10 cellular contexts compared by ENCODE assay signal in the genomic region with DNA sequence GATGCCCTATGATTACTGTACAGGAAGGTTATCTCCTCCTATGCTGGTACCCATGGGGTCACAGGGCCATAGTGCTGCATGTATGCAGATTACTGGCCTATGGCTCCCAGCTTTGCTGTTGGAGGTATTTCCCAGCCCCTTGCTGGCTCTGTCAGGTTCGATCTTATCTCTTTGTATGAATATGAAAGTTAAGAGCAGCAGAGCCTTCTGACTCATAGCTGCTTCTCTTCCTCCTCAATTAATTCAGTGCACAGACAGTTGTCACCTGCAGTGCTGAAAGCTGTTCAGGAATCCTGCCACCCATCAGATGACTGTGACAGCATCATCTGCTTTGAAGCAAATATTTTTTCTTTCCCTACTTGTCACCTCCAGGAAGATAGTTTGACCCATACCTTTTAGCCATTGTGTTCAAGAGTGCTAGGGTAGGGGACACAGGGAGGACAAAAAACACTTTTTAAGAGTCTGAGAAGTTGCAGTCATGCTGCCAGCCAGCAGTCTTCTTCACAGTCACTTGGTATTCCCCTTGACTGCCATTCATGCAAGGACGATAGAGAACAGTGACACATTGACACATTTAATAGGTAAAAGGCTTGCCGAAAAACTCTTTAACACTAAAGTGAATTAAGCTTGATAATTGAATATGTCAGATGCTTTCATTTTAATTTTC.
A peak's percentile ranks its signal among the peaks of the same experiment; 100 is the strongest.
DNase-seq lines count a peak whose midpoint lies in the region; ATAC-seq and TF ChIP-seq lines count a peak whose summit lies in the region.
"Had no signal": no experiment of that assay in that cellular context is flagged by ENCODE, and none has a peak within 500 bp of the region (broad histone marks: within the 10 kb centered on the region; RNA-seq: fewer than 3 reads in every experiment).

No MANE protein-coding gene starts in this region.

- peaks cover 53% of the 10 kb centered on the region for H3K36me3 ChIP-seq in osteoblast (ENCODE audit: insufficient read depth, low read length)

- CTCF ChIA-PET in activated CD8-positive, alpha-beta T cell treated with anti-CD3 and anti-CD28 coated beads for 36 hours (lab: Charles Lee) = interaction anchor here (1.2 to 2.3 kb wide), 3 partner anchors 12 to 211 kb away, joined by 3 to 12 read pairs (median 5); partner anchors contain the start of gene KIF1B
- CTCF ChIA-PET in activated CD8-positive, alpha-beta T cell treated with anti-CD3 and anti-CD28 coated beads, Interleukin-2, amount 10 ng/mL, durations not matched to agents 7 days and 5 days (lab: Charles Lee) = interaction anchor here (2.0 kb wide), 1 partner anchor 73 kb away, joined by 7 read pairs; the partner anchor contains the start of gene KIF1B

- no peaks in the 10 kb centered on the region for H3K36me3 Mint-ChIP-seq in activated CD8-positive, alpha-beta T cell treated with anti-CD3 and anti-CD28 coated beads for 36 hours (ENCODE audit: low read depth)
- no peaks in the 10 kb centered on the region for H3K36me3 Mint-ChIP-seq in activated CD8-positive, alpha-beta T cell treated with anti-CD3 and anti-CD28 coated beads, Interleukin-2, amount 10 ng/mL, durations not matched to agents 7 days and 5 days (ENCODE audit: low read depth)
- peaks cover 15% of the 10 kb centered on the region for H3K36me3 Mint-ChIP-seq in activated naive CD8-positive, alpha-beta T cell treated with anti-CD3 and anti-CD28 coated beads, Interleukin-2, amount 50 U/mL, for 24 hours (ENCODE audit: low read depth)

- DNase-seq in activated CD8-positive, alpha-beta T cell treated with anti-CD3 and anti-CD28 coated beads for 36 hours = peak; percentile 61
- DNase-seq in activated CD8-positive, alpha-beta T cell treated with anti-CD3 and anti-CD28 coated beads, Interleukin-2, amount 10 ng/mL, durations not matched to agents 7 days and 5 days = no peak
- DNase-seq in activated naive CD8-positive, alpha-beta T cell treated with anti-CD3 and anti-CD28 coated beads, Interleukin-2, amount 50 U/mL, for 24 hours = peak; percentile 34
- DNase-seq in stimulated activated CD4-positive, alpha-beta T cell treated with anti-CD3 and anti-CD28 coated beads, Interleukin-2, amount 100 ng/mL, for 48 hours = peak; percentile 13 to 25
- DNase-seq in ecto neural progenitor cell (ENCODE audit: low spot score) = no peak
- DNase-seq in osteoblast (ENCODE audit: insufficient read length, low spot score, missing footprints) = no peak
- DNase-seq in dedifferentiated amniotic fluid mesenchymal stem cell (ENCODE audit: extremely low spot score) = no peak
- DNase-seq: islet precursor cell, NCI-H748 treated with DMSO at 0.1 percent for 48 hours had no signal

- H3K27me3 ChIP-seq in osteoblast (ENCODE audit: insufficient read depth, low read length) = no peaks in the 10 kb centered on the region

- ATAC-seq in activated CD8-positive, alpha-beta T cell treated with anti-CD3 and anti-CD28 coated beads for 36 hours = peak; percentile 88
- ATAC-seq in activated CD8-positive, alpha-beta T cell treated with anti-CD3 and anti-CD28 coated beads, Interleukin-2, amount 10 ng/mL, durations not matched to agents 7 days and 5 days = no peak
- peak; percentile 55 for ATAC-seq in HG02852 (IDR thresholded peaks at IDR 0.05; ENCODE audit: unreplicated experiment)
- peak; percentile 90 for ATAC-seq in activated naive CD8-positive, alpha-beta T cell treated with anti-CD3 and anti-CD28 coated beads, Interleukin-2, amount 50 U/mL, for 24 hours

- peaks cover 31% of the 10 kb centered on the region for H4K20me1 ChIP-seq in osteoblast (ENCODE audit: insufficient read depth, low read length)

- H3K4me3 ChIP-seq in osteoblast (ENCODE audit: insufficient read depth, low read length) = no peak overlapping the region

- H3K79me2 ChIP-seq in osteoblast (ENCODE audit: insufficient read depth, low read length) = peaks cover 20% of the 10 kb centered on the region

- H3K4me1 ChIP-seq in osteoblast (ENCODE audit: insufficient read depth, low read length) = peaks cover 40% of the 10 kb centered on the region

- no peak for TF ChIP-seq CTCF in activated CD8-positive, alpha-beta T cell treated with anti-CD3 and anti-CD28 coated beads for 36 hours (IDR thresholded peaks at IDR 0.05)
- no peak for TF ChIP-seq CTCF in osteoblast (IDR thresholded peaks at IDR 0.05; ENCODE audit: extremely low read depth, low read depth, low read length)

- no peak overlapping the region for H3K4me2 ChIP-seq in osteoblast (ENCODE audit: insufficient read depth, low read length)

- intact Hi-C loops in activated CD8-positive, alpha-beta T cell treated with anti-CD3 and anti-CD28 coated beads for 36 hours (cut with micrococcal nuclease) = no loop called here

- no peak overlapping the region for H2AFZ ChIP-seq in osteoblast (ENCODE audit: low read length)

- no peaks in the 10 kb centered on the region for H3K9me3 Mint-ChIP-seq in activated CD8-positive, alpha-beta T cell treated with anti-CD3 and anti-CD28 coated beads for 36 hours
- H3K9me3 Mint-ChIP-seq in activated CD8-positive, alpha-beta T cell treated with anti-CD3 and anti-CD28 coated beads, Interleukin-2, amount 10 ng/mL, durations not matched to agents 7 days and 5 days (ENCODE audit: insufficient read depth) = no peaks in the 10 kb centered on the region
- H3K9me3 Mint-ChIP-seq in activated naive CD8-positive, alpha-beta T cell treated with anti-CD3 and anti-CD28 coated beads, Interleukin-2, amount 50 U/mL, for 24 hours = no peaks in the 10 kb centered on the region

- H3K9me3 ChIP-seq in osteoblast (ENCODE audit: low read depth, low read length) = no peaks in the 10 kb centered on the region

- H3K27ac ChIP-seq in osteoblast (ENCODE audit: low read depth, low read length) = no peak overlapping the region

- POLR2A ChIA-PET in activated CD8-positive, alpha-beta T cell treated with anti-CD3 and anti-CD28 coated beads for 36 hours (lab: Charles Lee) = interaction anchor here (1.1 kb wide), 1 partner anchor 115 kb away, joined by 3 read pairs; no protein-coding TSS in a partner anchor
- POLR2A ChIA-PET in activated CD8-positive, alpha-beta T cell treated with anti-CD3 and anti-CD28 coated beads, Interleukin-2, amount 10 ng/mL, durations not matched to agents 7 days and 5 days (lab: Charles Lee) = no interaction called here

- H3K4me1 Mint-ChIP-seq in activated CD8-positive, alpha-beta T cell treated with anti-CD3 and anti-CD28 coated beads for 36 hours (ENCODE audit: low read depth) = peaks cover 28% of the 10 kb centered on the region
- peaks cover 6% of the 10 kb centered on the region for H3K4me1 Mint-ChIP-seq in activated CD8-positive, alpha-beta T cell treated with anti-CD3 and anti-CD28 coated beads, Interleukin-2, amount 10 ng/mL, durations not matched to agents 7 days and 5 days (ENCODE audit: low read depth)
- H3K4me1 Mint-ChIP-seq in activated naive CD8-positive, alpha-beta T cell treated with anti-CD3 and anti-CD28 coated beads, Interleukin-2, amount 50 U/mL, for 24 hours = peaks cover 38% of the 10 kb centered on the region

- no peaks in the 10 kb centered on the region for H3K27me3 Mint-ChIP-seq in activated CD8-positive, alpha-beta T cell treated with anti-CD3 and anti-CD28 coated beads for 36 hours
- no peaks in the 10 kb centered on the region for H3K27me3 Mint-ChIP-seq in activated CD8-positive, alpha-beta T cell treated with anti-CD3 and anti-CD28 coated beads, Interleukin-2, amount 10 ng/mL, durations not matched to agents 7 days and 5 days (ENCODE audit: low read depth)
- H3K27me3 Mint-ChIP-seq in activated naive CD8-positive, alpha-beta T cell treated with anti-CD3 and anti-CD28 coated beads, Interleukin-2, amount 50 U/mL, for 24 hours = no peaks in the 10 kb centered on the region

- no peak overlapping the region for H3K4me3 Mint-ChIP-seq in activated CD8-positive, alpha-beta T cell treated with anti-CD3 and anti-CD28 coated beads for 36 hours
- no peak overlapping the region for H3K4me3 Mint-ChIP-seq in activated CD8-positive, alpha-beta T cell treated with anti-CD3 and anti-CD28 coated beads, Interleukin-2, amount 10 ng/mL, durations not matched to agents 7 days and 5 days
- no peak overlapping the region for H3K4me3 Mint-ChIP-seq in activated naive CD8-positive, alpha-beta T cell treated with anti-CD3 and anti-CD28 coated beads, Interleukin-2, amount 50 U/mL, for 24 hours

- H3K27ac Mint-ChIP-seq in activated CD8-positive, alpha-beta T cell treated with anti-CD3 and anti-CD28 coated beads for 36 hours = peak overlapping the region; percentile 42
- no peak overlapping the region for H3K27ac Mint-ChIP-seq in activated CD8-positive, alpha-beta T cell treated with anti-CD3 and anti-CD28 coated beads, Interleukin-2, amount 10 ng/mL, durations not matched to agents 7 days and 5 days
- H3K27ac Mint-ChIP-seq in activated naive CD8-positive, alpha-beta T cell treated with anti-CD3 and anti-CD28 coated beads, Interleukin-2, amount 50 U/mL, for 24 hours = peak overlapping the region; percentile 63

Comparison
In these comparisons a context has a peak if more than half of its experiments do, and no peak if none do; other contexts are left out.
1. DNase-seq: peak in activated CD8-positive, alpha-beta T cell treated with anti-CD3 and anti-CD28 coated beads for 36 hours (single experiment), activated naive CD8-positive, alpha-beta T cell treated with anti-CD3 and anti-CD28 coated beads, Interleukin-2, amount 50 U/mL, for 24 hours (single experiment) and stimulated activated CD4-positive, alpha-beta T cell treated with anti-CD3 and anti-CD28 coated beads, Interleukin-2, amount 100 ng/mL, for 48 hours (2 of 2); none in activated CD8-positive, alpha-beta T cell treated with anti-CD3 and anti-CD28 coated beads, Interleukin-2, amount 10 ng/mL, durations not matched to agents 7 days and 5 days (single experiment), ecto neural progenitor cell (single experiment), osteoblast (single experiment) and dedifferentiated amniotic fluid mesenchymal stem cell (single experiment).